8 cellular contexts compared by ENCODE assay signal in the genomic region with DNA sequence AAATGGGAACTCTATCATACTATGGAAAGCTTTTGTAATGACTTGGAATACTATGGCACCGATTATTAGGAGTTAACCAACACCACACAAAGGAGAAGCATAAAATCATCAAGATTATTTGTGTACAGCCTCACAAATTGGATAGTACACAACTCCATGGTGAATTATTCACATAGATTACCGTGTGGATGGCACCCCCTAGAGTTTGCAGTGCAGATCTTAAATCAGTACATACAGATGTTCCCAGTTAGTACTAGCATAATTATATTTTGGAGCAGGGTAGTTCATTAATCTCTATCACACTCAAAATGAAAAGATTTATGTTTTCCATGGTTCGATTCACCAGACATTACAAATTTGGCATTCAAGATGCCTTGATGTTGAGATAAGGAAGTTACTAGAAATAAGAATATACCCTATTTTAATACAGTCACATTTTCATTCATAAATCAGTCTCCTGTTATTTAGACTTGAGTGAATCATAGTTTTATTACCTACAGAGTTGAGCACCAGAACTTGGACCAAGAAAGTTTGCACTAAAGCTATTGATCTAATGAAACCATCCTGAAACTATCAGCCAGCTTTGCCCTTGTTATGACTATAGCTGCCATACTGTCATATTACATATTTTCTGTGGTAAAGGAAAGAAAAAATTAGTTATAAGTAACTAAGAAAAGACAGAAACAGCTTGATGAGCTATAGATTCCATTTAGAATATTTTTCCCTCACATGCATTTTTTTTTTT.
DNase-seq lines count a peak whose midpoint lies in the region; ATAC-seq lines count a peak whose summit lies in the region.

No MANE protein-coding gene starts in this region.

- H3K9me3 ChIP-seq in trophoblast cell (ENCODE audit: insufficient read depth, low read depth, low read length) = no peaks in the 10 kb centered on the region

- no peak overlapping the region for H3K27ac ChIP-seq in trophoblast cell (ENCODE audit: low read depth, low read length)

- no peak overlapping the region for H3K4me3 Mint-ChIP-seq in immature natural killer cell
- H3K4me3 Mint-ChIP-seq in stimulated activated effector memory CD8-positive, alpha-beta T cell treated with anti-CD3 and anti-CD28 coated beads, Interleukin-12 subunit alpha, Interleukin-12 subunit beta, amount 100 ng/mL, for 72 hours = no peak overlapping the region

- ATAC-seq in GM18907 (IDR thresholded peaks at IDR 0.05; ENCODE audit: unreplicated experiment) (peak; percentile 77), GM21825 (IDR thresholded peaks at IDR 0.05; ENCODE audit: unreplicated experiment) (no peak)
- no peak for ATAC-seq in stimulated activated effector memory CD8-positive, alpha-beta T cell treated with anti-CD3 and anti-CD28 coated beads, Interleukin-12 subunit alpha, Interleukin-12 subunit beta, amount 100 ng/mL, for 72 hours

- no peaks in the 10 kb centered on the region for H3K27me3 Mint-ChIP-seq in immature natural killer cell (ENCODE audit: low read depth in 3 of 3)

- no peak overlapping the region for H3K4me3 ChIP-seq in Jurkat, Clone E6-1 (ENCODE audit: low read length)
- H3K4me3 ChIP-seq in trophoblast cell (ENCODE audit: low read depth, low read length) = no peak overlapping the region

- no peak overlapping the region for H4K12ac ChIP-seq in trophoblast cell (ENCODE audit: low read depth, low read length)

- no peak overlapping the region for H3K4ac ChIP-seq in trophoblast cell (ENCODE audit: low read depth, low read length)

- H3K18ac ChIP-seq in trophoblast cell (ENCODE audit: low read length) = no peak overlapping the region

- no peaks in the 10 kb centered on the region for H3K79me1 ChIP-seq in trophoblast cell (ENCODE audit: low read length)

- no peak overlapping the region for H2AFZ ChIP-seq in trophoblast cell (ENCODE audit: insufficient read depth, low read length, poor library complexity)

- no peak overlapping the region for H2AK5ac ChIP-seq in trophoblast cell (ENCODE audit: low read length)

- H4K91ac ChIP-seq in trophoblast cell (ENCODE audit: low read depth, low read length) = no peak overlapping the region

- no peak overlapping the region for H3K27ac Mint-ChIP-seq in immature natural killer cell
- no peak overlapping the region for H3K27ac Mint-ChIP-seq in stimulated activated effector memory CD8-positive, alpha-beta T cell treated with anti-CD3 and anti-CD28 coated beads, Interleukin-12 subunit alpha, Interleukin-12 subunit beta, amount 100 ng/mL, for 72 hours

- no peaks in the 10 kb centered on the region for H3K4me1 Mint-ChIP-seq in immature natural killer cell
- H3K4me1 Mint-ChIP-seq in stimulated activated effector memory CD8-positive, alpha-beta T cell treated with anti-CD3 and anti-CD28 coated beads, Interleukin-12 subunit alpha, Interleukin-12 subunit beta, amount 100 ng/mL, for 72 hours = no peaks in the 10 kb centered on the region

- H3K36me3 Mint-ChIP-seq in immature natural killer cell = no peaks in the 10 kb centered on the region
- no peaks in the 10 kb centered on the region for H3K36me3 Mint-ChIP-seq in stimulated activated effector memory CD8-positive, alpha-beta T cell treated with anti-CD3 and anti-CD28 coated beads, Interleukin-12 subunit alpha, Interleukin-12 subunit beta, amount 100 ng/mL, for 72 hours

- no peaks in the 10 kb centered on the region for H3K4me1 ChIP-seq in trophoblast cell (ENCODE audit: control insufficient read depth in 1 of 2, insufficient read depth in 2 of 2, low read length in 2 of 2)

- no peaks in the 10 kb centered on the region for H3K79me2 ChIP-seq in trophoblast cell (ENCODE audit: control insufficient read depth, insufficient read depth, low read length, poor library complexity)

- H3K14ac ChIP-seq in trophoblast cell (ENCODE audit: low read length) = no peak overlapping the region

- H2BK12ac ChIP-seq in trophoblast cell (ENCODE audit: low read length) = no peak overlapping the region

- H2BK120ac ChIP-seq in trophoblast cell (ENCODE audit: insufficient read depth, low read length, poor library complexity) = no peak overlapping the region

- H2BK5ac ChIP-seq in trophoblast cell (ENCODE audit: low read depth, low read length, poor library complexity) = no peak overlapping the region

- H4K8ac ChIP-seq in trophoblast cell (ENCODE audit: low read depth, low read length) = no peak overlapping the region

- H3K36me3 ChIP-seq in trophoblast cell (ENCODE audit: control insufficient read depth in 1 of 2, insufficient read depth in 2 of 2, low read length in 2 of 2) = no peaks in the 10 kb centered on the region

- no CpG with 5 or more reads among the region's 3 CpGs for WGBS in trophoblast cell (ENCODE audit: extremely low coverage, insufficient coverage, insufficient read length)

- peaks cover 0 to 3% (median 0%) of the 10 kb centered on the region in 6 donors for H3K9me3 Mint-ChIP-seq in immature natural killer cell
- H3K9me3 Mint-ChIP-seq in stimulated activated effector memory CD8-positive, alpha-beta T cell treated with anti-CD3 and anti-CD28 coated beads, Interleukin-12 subunit alpha, Interleukin-12 subunit beta, amount 100 ng/mL, for 72 hours = no peaks in the 10 kb centered on the region

- no peak overlapping the region for H3K4me2 ChIP-seq in trophoblast cell (ENCODE audit: low read length)

- DNase-seq in DMS53 (lab: John Stamatoyannopoulos, UW) (peak; percentile 76), astrocyte of the hippocampus (ENCODE audit: low read depth, low spot score) (peak; percentile 13), trophoblast cell (peak; percentile 12 to 52), immature natural killer cell (no peak)
- peak; percentile 20 for DNase-seq in Jurkat, Clone E6-1 (ENCODE audit: low read depth, low spot score)
- DNase-seq in stimulated activated effector memory CD8-positive, alpha-beta T cell treated with anti-CD3 and anti-CD28 coated beads, Interleukin-12 subunit alpha, Interleukin-12 subunit beta, amount 100 ng/mL, for 72 hours (ENCODE audit: low spot score in 2 of 2) = no peak

- no peak overlapping the region for H3K9ac ChIP-seq in trophoblast cell (ENCODE audit: low read length)

- no peak overlapping the region for H3K23ac ChIP-seq in trophoblast cell (ENCODE audit: low read length)

- no peaks in the 10 kb centered on the region for H3K27me3 ChIP-seq in trophoblast cell (ENCODE audit: insufficient read depth, low read length)

Comparison
In these comparisons a context has a peak if more than half of its experiments do, and no peak if none do; other contexts are left out.
1. DNase-seq: peak in DMS53 (single experiment), Jurkat, Clone E6-1 (single experiment), astrocyte of the hippocampus (single experiment) and trophoblast cell (2 of 2); none in immature natural killer cell (0 of 3) and stimulated activated effector memory CD8-positive, alpha-beta T cell treated with anti-CD3 and anti-CD28 coated beads, Interleukin-12 subunit alpha, Interleukin-12 subunit beta, amount 100 ng/mL, for 72 hours (0 of 2).